Comparison of ENCODE assay signal across 1 cellular context in the genomic region with DNA sequence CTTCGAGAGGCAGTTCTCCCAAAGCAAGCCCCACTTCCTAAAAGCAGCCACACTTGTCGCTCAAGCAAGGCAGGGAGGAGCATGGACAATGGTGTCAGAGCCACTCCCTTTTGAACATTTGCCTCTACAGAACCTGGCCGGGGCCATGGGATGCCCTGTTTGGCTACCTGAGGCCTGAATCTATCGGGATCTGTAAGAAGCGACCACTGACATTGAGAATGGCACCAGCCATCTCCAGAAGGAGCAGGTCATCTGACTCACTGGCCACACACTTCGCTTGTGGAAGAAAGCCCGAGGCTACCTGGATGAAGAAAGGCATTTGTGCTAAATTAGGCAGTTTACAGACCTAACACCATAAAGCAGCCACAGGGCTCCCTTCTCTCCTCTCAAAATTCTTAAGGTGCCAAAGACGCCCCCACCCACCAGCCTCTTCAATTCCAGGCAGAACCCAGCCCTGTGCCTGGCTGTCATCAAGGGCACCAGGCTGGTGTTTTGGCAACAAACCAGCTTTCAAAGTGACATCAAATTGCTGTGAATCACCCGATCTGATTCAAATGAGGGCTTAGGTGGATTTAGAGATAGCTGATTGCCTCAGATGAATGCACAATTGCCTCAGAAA.
TF ChIP-seq lines count a peak whose summit lies in the region.

No MANE protein-coding gene starts in this region.

TF ChIP-seq in GM23338, 12 proteins besides CTCF, POLR2A, EP300 and RAD21 (continued from another document):
- TF ChIP-seq, protein P1, sequence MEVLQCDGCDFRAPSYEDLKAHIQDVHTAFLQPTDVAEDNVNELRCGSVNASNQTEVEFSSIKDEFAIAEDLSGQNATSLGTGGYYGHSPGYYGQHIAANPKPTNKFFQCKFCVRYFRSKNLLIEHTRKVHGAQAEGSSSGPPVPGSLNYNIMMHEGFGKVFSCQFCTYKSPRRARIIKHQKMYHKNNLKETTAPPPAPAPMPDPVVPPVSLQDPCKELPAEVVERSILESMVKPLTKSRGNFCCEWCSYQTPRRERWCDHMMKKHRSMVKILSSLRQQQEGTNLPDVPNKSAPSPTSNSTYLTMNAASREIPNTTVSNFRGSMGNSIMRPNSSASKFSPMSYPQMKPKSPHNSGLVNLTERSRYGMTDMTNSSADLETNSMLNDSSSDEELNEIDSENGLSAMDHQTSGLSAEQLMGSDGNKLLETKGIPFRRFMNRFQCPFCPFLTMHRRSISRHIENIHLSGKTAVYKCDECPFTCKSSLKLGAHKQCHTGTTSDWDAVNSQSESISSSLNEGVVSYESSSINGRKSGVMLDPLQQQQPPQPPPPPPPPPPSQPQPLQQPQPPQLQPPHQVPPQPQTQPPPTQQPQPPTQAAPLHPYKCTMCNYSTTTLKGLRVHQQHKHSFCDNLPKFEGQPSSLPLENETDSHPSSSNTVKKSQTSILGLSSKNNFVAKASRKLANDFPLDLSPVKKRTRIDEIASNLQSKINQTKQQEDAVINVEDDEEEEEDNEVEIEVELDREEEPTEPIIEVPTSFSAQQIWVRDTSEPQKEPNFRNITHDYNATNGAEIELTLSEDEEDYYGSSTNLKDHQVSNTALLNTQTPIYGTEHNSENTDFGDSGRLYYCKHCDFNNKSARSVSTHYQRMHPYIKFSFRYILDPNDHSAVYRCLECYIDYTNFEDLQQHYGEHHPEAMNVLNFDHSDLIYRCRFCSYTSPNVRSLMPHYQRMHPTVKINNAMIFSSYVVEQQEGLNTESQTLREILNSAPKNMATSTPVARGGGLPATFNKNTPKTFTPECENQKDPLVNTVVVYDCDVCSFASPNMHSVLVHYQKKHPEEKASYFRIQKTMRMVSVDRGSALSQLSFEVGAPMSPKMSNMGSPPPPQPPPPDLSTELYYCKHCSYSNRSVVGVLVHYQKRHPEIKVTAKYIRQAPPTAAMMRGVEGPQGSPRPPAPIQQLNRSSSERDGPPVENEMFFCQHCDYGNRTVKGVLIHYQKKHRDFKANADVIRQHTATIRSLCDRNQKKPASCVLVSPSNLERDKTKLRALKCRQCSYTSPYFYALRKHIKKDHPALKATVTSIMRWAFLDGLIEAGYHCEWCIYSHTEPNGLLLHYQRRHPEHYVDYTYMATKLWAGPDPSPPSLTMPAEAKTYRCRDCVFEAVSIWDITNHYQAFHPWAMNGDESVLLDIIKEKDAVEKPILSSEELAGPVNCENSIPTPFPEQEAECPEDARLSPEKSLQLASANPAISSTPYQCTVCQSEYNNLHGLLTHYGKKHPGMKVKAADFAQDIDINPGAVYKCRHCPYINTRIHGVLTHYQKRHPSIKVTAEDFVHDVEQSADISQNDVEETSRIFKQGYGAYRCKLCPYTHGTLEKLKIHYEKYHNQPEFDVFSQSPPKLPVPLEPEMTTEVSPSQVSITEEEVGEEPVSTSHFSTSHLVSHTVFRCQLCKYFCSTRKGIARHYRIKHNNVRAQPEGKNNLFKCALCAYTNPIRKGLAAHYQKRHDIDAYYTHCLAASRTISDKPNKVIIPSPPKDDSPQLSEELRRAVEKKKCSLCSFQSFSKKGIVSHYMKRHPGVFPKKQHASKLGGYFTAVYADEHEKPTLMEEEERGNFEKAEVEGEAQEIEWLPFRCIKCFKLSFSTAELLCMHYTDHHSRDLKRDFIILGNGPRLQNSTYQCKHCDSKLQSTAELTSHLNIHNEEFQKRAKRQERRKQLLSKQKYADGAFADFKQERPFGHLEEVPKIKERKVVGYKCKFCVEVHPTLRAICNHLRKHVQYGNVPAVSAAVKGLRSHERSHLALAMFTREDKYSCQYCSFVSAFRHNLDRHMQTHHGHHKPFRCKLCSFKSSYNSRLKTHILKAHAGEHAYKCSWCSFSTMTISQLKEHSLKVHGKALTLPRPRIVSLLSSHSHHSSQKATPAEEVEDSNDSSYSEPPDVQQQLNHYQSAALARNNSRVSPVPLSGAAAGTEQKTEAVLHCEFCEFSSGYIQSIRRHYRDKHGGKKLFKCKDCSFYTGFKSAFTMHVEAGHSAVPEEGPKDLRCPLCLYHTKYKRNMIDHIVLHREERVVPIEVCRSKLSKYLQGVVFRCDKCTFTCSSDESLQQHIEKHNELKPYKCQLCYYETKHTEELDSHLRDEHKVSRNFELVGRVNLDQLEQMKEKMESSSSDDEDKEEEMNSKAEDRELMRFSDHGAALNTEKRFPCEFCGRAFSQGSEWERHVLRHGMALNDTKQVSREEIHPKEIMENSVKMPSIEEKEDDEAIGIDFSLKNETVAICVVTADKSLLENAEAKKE (CRISPR knock-in tag; IDR thresholded peaks at IDR 0.05): no peak
